9 cellular contexts compared by ENCODE assay signal in genomic region chr7:98733036-98733435, GRCh38.
A peak's percentile ranks its signal among the peaks of the same experiment; 100 is the strongest.
DNase-seq lines count a peak whose midpoint lies in the region; ATAC-seq and TF ChIP-seq lines count a peak whose summit lies in the region.
"Had no signal": no experiment of that assay in that cellular context is flagged by ENCODE, and none has a peak within 500 bp of the region (broad histone marks: within the 10 kb centered on the region; RNA-seq: fewer than 3 reads in every experiment).

No MANE protein-coding gene starts in this region.

- no peaks in the 10 kb centered on the region for H3K4me1 ChIP-seq in upper lobe of right lung

- H3K4me1 Mint-ChIP-seq in activated CD8-positive, alpha-beta T cell treated with anti-CD3 and anti-CD28 coated beads for 36 hours (ENCODE audit: low read depth) = no peaks in the 10 kb centered on the region

- peak; percentile 90 for ATAC-seq in activated CD8-positive, alpha-beta T cell treated with anti-CD3 and anti-CD28 coated beads for 36 hours
- ATAC-seq in upper lobe of right lung = peak; percentile 76
- ATAC-seq in GM19324 (IDR thresholded peaks at IDR 0.05; ENCODE audit: low FRiP score, unreplicated experiment) = no peak

- no peaks in the 10 kb centered on the region for H3K9me3 ChIP-seq in upper lobe of right lung

- no peak overlapping the region for H3K27ac ChIP-seq in upper lobe of right lung
- H3K27ac ChIP-seq: epithelial cell of prostate had no signal

- peak; percentile 32 for TF ChIP-seq CTCF in AG04449 (IDR thresholded peaks at IDR 0.05; ENCODE audit: insufficient read depth, low read length, missing control alignments)
- TF ChIP-seq CTCF in GM12872 (IDR thresholded peaks at IDR 0.05; ENCODE audit: insufficient read depth, low read depth, low read length) = peak; percentile 87
- peak; percentile 97 for TF ChIP-seq CTCF in NB4 (IDR thresholded peaks at IDR 0.05; ENCODE audit: low read depth, low read length)
- peak; percentile 58 for TF ChIP-seq CTCF in activated CD8-positive, alpha-beta T cell treated with anti-CD3 and anti-CD28 coated beads for 36 hours (IDR thresholded peaks at IDR 0.05)
- peak; percentile 38 for TF ChIP-seq CTCF in upper lobe of right lung (IDR thresholded peaks at IDR 0.05)

- no peak overlapping the region for H3K27ac Mint-ChIP-seq in activated CD8-positive, alpha-beta T cell treated with anti-CD3 and anti-CD28 coated beads for 36 hours

- CTCF ChIA-PET in AG04449 (lab: Yijun Ruan, JAX) = interaction anchor here (1.7 to 1.8 kb wide), 2 partner anchors 13 to 108 kb away, joined by 7 to 8 read pairs; no protein-coding TSS in a partner anchor
- CTCF ChIA-PET in activated CD8-positive, alpha-beta T cell treated with anti-CD3 and anti-CD28 coated beads for 36 hours (lab: Charles Lee) = interaction anchor here (1.2 to 1.6 kb wide), 2 partner anchors 100 to 108 kb away, joined by 3 to 4 read pairs; no protein-coding TSS in a partner anchor

- TF ChIP-seq POLR2A in NB4 (IDR thresholded peaks at IDR 0.05; ENCODE audit: extremely low read depth, insufficient read length) = no peak

- intact Hi-C loops in activated CD8-positive, alpha-beta T cell treated with anti-CD3 and anti-CD28 coated beads for 36 hours (cut with micrococcal nuclease) = no loop called here
- intact Hi-C loops in upper lobe of right lung (cut with DNase I) = no loop called here

- H3K4me3 Mint-ChIP-seq in activated CD8-positive, alpha-beta T cell treated with anti-CD3 and anti-CD28 coated beads for 36 hours = no peak overlapping the region

- H3K36me3 ChIP-seq in upper lobe of right lung = no peaks in the 10 kb centered on the region

- H3K27me3 Mint-ChIP-seq in activated CD8-positive, alpha-beta T cell treated with anti-CD3 and anti-CD28 coated beads for 36 hours = peaks cover 7% of the 10 kb centered on the region

- POLR2A ChIA-PET in AG04449 (lab: Yijun Ruan, JAX) = no interaction called here
- POLR2A ChIA-PET in activated CD8-positive, alpha-beta T cell treated with anti-CD3 and anti-CD28 coated beads for 36 hours (lab: Charles Lee) = no interaction called here

- H3K36me3 Mint-ChIP-seq in activated CD8-positive, alpha-beta T cell treated with anti-CD3 and anti-CD28 coated beads for 36 hours (ENCODE audit: low read depth) = no peaks in the 10 kb centered on the region

- H3K9me3 Mint-ChIP-seq in activated CD8-positive, alpha-beta T cell treated with anti-CD3 and anti-CD28 coated beads for 36 hours = peaks cover 7% of the 10 kb centered on the region

- peaks cover 6% of the 10 kb centered on the region for H3K27me3 ChIP-seq in upper lobe of right lung

- DNase-seq in AG04449 (ENCODE audit: low read depth, low spot score) = no peak
- DNase-seq in NB4 (ENCODE audit: low read depth) = peak; percentile 80
- peak; percentile 76 for DNase-seq in activated CD8-positive, alpha-beta T cell treated with anti-CD3 and anti-CD28 coated beads for 36 hours
- peak; percentile 75 for DNase-seq in iPS DF 4.7 (ENCODE audit: extremely low read depth, low spot score)
- no peak for DNase-seq in upper lobe of right lung
- DNase-seq in cerebellum (ENCODE audit: low spot score) = no peak

- no peak overlapping the region for H3K4me3 ChIP-seq in AG04449 (ENCODE audit: low read depth, low read length)
- no peak overlapping the region for H3K4me3 ChIP-seq in NB4 (ENCODE audit: low read depth, low read length)
- H3K4me3 ChIP-seq in upper lobe of right lung = no peak overlapping the region

Comparison
In these comparisons a context has a peak if more than half of its experiments do, and no peak if none do; other contexts are left out.
1. DNase-seq: peak in NB4 (single experiment), activated CD8-positive, alpha-beta T cell treated with anti-CD3 and anti-CD28 coated beads for 36 hours (single experiment) and iPS DF 4.7 (single experiment); none in AG04449 (single experiment), upper lobe of right lung (single experiment) and cerebellum (single experiment).
2. CTCF ChIP-seq: peak in every context shown above with its lines; median percentile 97 in NB4; 87 in GM12872; 58 in activated CD8-positive, alpha-beta T cell treated with anti-CD3 and anti-CD28 coated beads for 36 hours; 38 in upper lobe of right lung; 32 in AG04449.